In genomic region chr2:204535764-204536163, GRCh38 we compare ENCODE assay signal across 1 cellular context.
TF ChIP-seq lines count a peak whose summit lies in the region.

No MANE protein-coding gene starts in this region.

TF ChIP-seq in K562, 482 proteins besides CTCF, POLR2A, EP300 and RAD21 (continued from another document):
- no peak for TF ChIP-seq NR0B1 (IDR thresholded peaks at IDR 0.05; ENCODE audit: partially characterized antibody)
- no peak for TF ChIP-seq KLF1 (tag; IDR thresholded peaks at IDR 0.05)
- TF ChIP-seq ZC3H8 (IDR thresholded peaks at IDR 0.05) = no peak
- TF ChIP-seq POLR3G (IDR thresholded peaks at IDR 0.05; ENCODE audit: extremely low read depth, insufficient read length, insufficient replicate concordance) = no peak
- TF ChIP-seq PHB (CRISPR knock-in tag; IDR thresholded peaks at IDR 0.05) = no peak
